In the genomic region with DNA sequence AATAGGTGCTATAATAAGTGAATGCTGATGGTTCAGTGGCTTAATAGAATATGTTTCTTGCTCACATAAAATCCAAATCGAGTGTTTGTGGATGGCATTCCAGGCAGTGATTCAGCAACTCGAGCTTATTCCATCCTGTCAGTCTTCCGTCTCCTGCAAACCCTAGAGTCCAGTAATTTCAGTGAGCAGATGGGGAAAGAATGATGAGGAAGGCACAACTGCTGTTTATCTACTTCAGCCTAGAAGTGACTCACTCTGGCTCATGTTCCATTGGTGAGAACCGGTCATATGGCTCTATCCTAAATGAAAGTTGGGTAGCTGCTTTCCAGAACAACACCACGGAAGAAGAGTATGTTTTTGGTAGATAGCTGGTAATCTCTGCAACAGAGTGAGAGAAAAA, we compare ENCODE assay signal across 13 cellular contexts.
DNase-seq lines count a peak whose midpoint lies in the region; ATAC-seq and TF ChIP-seq lines count a peak whose summit lies in the region.
"Had no signal": no experiment of that assay in that cellular context is flagged by ENCODE, and none has a peak within 500 bp of the region (broad histone marks: within the 10 kb centered on the region; RNA-seq: fewer than 3 reads in every experiment).

No MANE protein-coding gene starts in this region.

- DNase-seq in Caki2 (ENCODE audit: low read depth) (peak; percentile 79), NCI-H446 treated with DMSO at 0.1 percent for 48 hours (lab: John Stamatoyannopoulos, UW) (peak; percentile 93), dermis blood vessel endothelial cell (peak; percentile 96), mucosa of descending colon (peak in 1 of 3 donors; percentile 2), uterus (no peak)
- no peak for DNase-seq in stimulated activated effector memory CD8-positive, alpha-beta T cell treated with anti-CD3 and anti-CD28 coated beads, Interleukin-12 subunit alpha, Interleukin-12 subunit beta, amount 100 ng/mL, for 72 hours (ENCODE audit: low spot score in 2 of 2)
- no peak for DNase-seq in effector memory CD4-positive, alpha-beta T cell
- no peak for DNase-seq in activated CD4-positive, alpha-beta T cell treated with anti-CD3 and anti-CD28 coated beads for 48 hours
- DNase-seq: activated CD4-positive, alpha-beta T cell treated with anti-CD3 and anti-CD28 coated beads for 1 hour; activated naive CD8-positive, alpha-beta T cell treated with anti-CD3 and anti-CD28 coated beads for 36 hours; hypothalamus; NK-92 treated with Interleukin-12 subunit alpha and Interleukin-12 subunit beta, amount 100 ng/mL, for 24 hours; occipital lobe had no signal

- no peak overlapping the region for H3K27ac Mint-ChIP-seq in stimulated activated effector memory CD8-positive, alpha-beta T cell treated with anti-CD3 and anti-CD28 coated beads, Interleukin-12 subunit alpha, Interleukin-12 subunit beta, amount 100 ng/mL, for 72 hours
- H3K27ac Mint-ChIP-seq: activated naive CD8-positive, alpha-beta T cell treated with anti-CD3 and anti-CD28 coated beads for 36 hours had no signal

- no peaks in the 10 kb centered on the region for H3K27me3 ChIP-seq in effector memory CD4-positive, alpha-beta T cell (replicated peaks; ENCODE audit: control insufficient read depth, insufficient read depth, low read length, poor library complexity, severe bottlenecking)
- H3K27me3 ChIP-seq in uterus, result no peaks in the 10 kb centered on the region

- no peak for TF ChIP-seq POLR2A in uterus (IDR thresholded peaks at IDR 0.05)

- intact Hi-C loops in mucosa of descending colon (cut with DNase I, micrococcal nuclease), result no loop called here
- intact Hi-C loops in uterus (cut with DNase I; ENCODE audit: low total_unique reads), result no loop called here

- in situ Hi-C loops in Caki2 (cut with HindIII; ENCODE audit: low pct_unique_long_range_greater_than_20kb, low sequenced_read_pairs), result no loop called here

- no peaks in the 10 kb centered on the region for H3K36me3 ChIP-seq in mucosa of descending colon (ENCODE audit: low read depth)
- no peaks in the 10 kb centered on the region for H3K36me3 ChIP-seq in effector memory CD4-positive, alpha-beta T cell (ENCODE audit: control insufficient read depth, insufficient read depth, low read length)
- H3K36me3 ChIP-seq in uterus, result no peaks in the 10 kb centered on the region

- no peaks in the 10 kb centered on the region for H3K9me3 Mint-ChIP-seq in stimulated activated effector memory CD8-positive, alpha-beta T cell treated with anti-CD3 and anti-CD28 coated beads, Interleukin-12 subunit alpha, Interleukin-12 subunit beta, amount 100 ng/mL, for 72 hours

- no peaks in the 10 kb centered on the region for H3K4me1 ChIP-seq in mucosa of descending colon (ENCODE audit: low read depth)
- H3K4me1 ChIP-seq in effector memory CD4-positive, alpha-beta T cell (ENCODE audit: control insufficient read depth, insufficient read depth, low read length, poor library complexity, severe bottlenecking), result no peaks in the 10 kb centered on the region
- no peaks in the 10 kb centered on the region for H3K4me1 ChIP-seq in uterus

- H3K4me3 Mint-ChIP-seq in stimulated activated effector memory CD8-positive, alpha-beta T cell treated with anti-CD3 and anti-CD28 coated beads, Interleukin-12 subunit alpha, Interleukin-12 subunit beta, amount 100 ng/mL, for 72 hours, result no peak overlapping the region
- H3K4me3 Mint-ChIP-seq: activated naive CD8-positive, alpha-beta T cell treated with anti-CD3 and anti-CD28 coated beads for 36 hours had no signal

- TF ChIP-seq CTCF in mucosa of descending colon (IDR thresholded peaks at IDR 0.05), result no peak
- TF ChIP-seq CTCF in uterus (IDR thresholded peaks at IDR 0.05), result no peak

- no peaks in the 10 kb centered on the region for H3K36me3 Mint-ChIP-seq in stimulated activated effector memory CD8-positive, alpha-beta T cell treated with anti-CD3 and anti-CD28 coated beads, Interleukin-12 subunit alpha, Interleukin-12 subunit beta, amount 100 ng/mL, for 72 hours
- H3K36me3 Mint-ChIP-seq: activated naive CD8-positive, alpha-beta T cell treated with anti-CD3 and anti-CD28 coated beads for 36 hours had no signal

- H3K4me3 ChIP-seq in mucosa of descending colon (no peak overlapping the region), uterus (no peak overlapping the region)
- no peak overlapping the region for H3K4me3 ChIP-seq in effector memory CD4-positive, alpha-beta T cell (ENCODE audit: insufficient read depth, low read depth, low read length, poor library complexity, severe bottlenecking)

- H3K9me3 ChIP-seq in mucosa of descending colon (no peaks in the 10 kb centered on the region), uterus (no peaks in the 10 kb centered on the region)
- no peaks in the 10 kb centered on the region for H3K9me3 ChIP-seq in effector memory CD4-positive, alpha-beta T cell (ENCODE audit: control insufficient read depth, low read length)

- H3K27ac ChIP-seq in effector memory CD4-positive, alpha-beta T cell (ENCODE audit: insufficient read depth, low read length, poor library complexity, severe bottlenecking), result no peak overlapping the region
- no peak overlapping the region for H3K27ac ChIP-seq in uterus

- peak; percentile 46 for ATAC-seq in mucosa of descending colon
- no peak for ATAC-seq in stimulated activated effector memory CD8-positive, alpha-beta T cell treated with anti-CD3 and anti-CD28 coated beads, Interleukin-12 subunit alpha, Interleukin-12 subunit beta, amount 100 ng/mL, for 72 hours

- H3K4me1 Mint-ChIP-seq in stimulated activated effector memory CD8-positive, alpha-beta T cell treated with anti-CD3 and anti-CD28 coated beads, Interleukin-12 subunit alpha, Interleukin-12 subunit beta, amount 100 ng/mL, for 72 hours, result no peaks in the 10 kb centered on the region
- H3K4me1 Mint-ChIP-seq: activated naive CD8-positive, alpha-beta T cell treated with anti-CD3 and anti-CD28 coated beads for 36 hours had no signal

Comparison
In these comparisons a context has a peak if more than half of its experiments do, and no peak if none do; other contexts are left out.
1. DNase-seq: peak in Caki2 (single experiment), NCI-H446 treated with DMSO at 0.1 percent for 48 hours (single experiment) and dermis blood vessel endothelial cell (single experiment); none in stimulated activated effector memory CD8-positive, alpha-beta T cell treated with anti-CD3 and anti-CD28 coated beads, Interleukin-12 subunit alpha, Interleukin-12 subunit beta, amount 100 ng/mL, for 72 hours (0 of 2), effector memory CD4-positive, alpha-beta T cell (0 of 3), activated CD4-positive, alpha-beta T cell treated with anti-CD3 and anti-CD28 coated beads for 48 hours (single experiment) and uterus (0 of 2).